ENCODE assay signal across 25 cellular contexts in the genomic region with DNA sequence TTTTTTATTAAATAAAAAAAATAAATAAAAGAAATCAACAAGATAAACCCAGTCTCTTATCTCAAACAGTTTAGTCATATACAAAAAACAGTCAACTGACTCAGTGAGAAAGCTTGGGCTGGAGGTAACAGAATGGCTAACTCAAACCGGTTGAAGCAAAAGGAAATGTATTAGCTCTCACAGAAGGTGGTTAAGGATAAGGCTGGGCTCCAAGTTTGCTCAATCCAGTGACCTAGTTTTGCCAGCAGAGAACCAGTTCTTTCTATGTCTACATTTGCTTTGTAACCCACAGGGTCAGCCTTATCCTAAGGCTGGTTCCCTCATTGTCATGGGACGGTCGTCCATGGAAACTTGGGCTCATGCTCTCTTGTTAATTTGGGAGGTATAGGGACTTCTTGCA.
"Had no signal": no experiment of that assay in that cellular context is flagged by ENCODE, and none has a peak within 500 bp of the region (broad histone marks: within the 10 kb centered on the region; RNA-seq: fewer than 3 reads in every experiment).

No MANE protein-coding gene starts in this region.

- H3K27me3 ChIP-seq: adrenal gland, Peyer's patch had no signal

- H3K4me1 Mint-ChIP-seq: activated CD4-positive, alpha-beta T cell treated with anti-CD3 and anti-CD28 coated beads for 36 hours; T-cell had no signal

- H3K4me1 ChIP-seq: adrenal gland, Peyer's patch had no signal

- ATAC-seq: activated CD4-positive, alpha-beta T cell treated with anti-CD3 and anti-CD28 coated beads for 36 hours; activated CD8-positive, alpha-beta T cell treated with anti-CD3 and anti-CD28 coated beads for 36 hours; activated T-cell treated with anti-CD3 and anti-CD28 coated beads, Interleukin-2, amount 50 U/mL, for 72 hours; T-cell had no signal

- H3K27ac ChIP-seq: adrenal gland, Peyer's patch, RWPE1, VCaP had no signal

- DNase-seq: activated CD4-positive, alpha-beta T cell treated with anti-CD3 and anti-CD28 coated beads for 36 hours; activated CD8-positive, alpha-beta memory T cell treated with anti-CD3 and anti-CD28 coated beads, Interleukin-2, amount 50 U/mL, for 4 hours; activated CD8-positive, alpha-beta T cell treated with anti-CD3 and anti-CD28 coated beads for 36 hours; activated naive CD4-positive, alpha-beta T cell treated with anti-CD3 and anti-CD28 coated beads, Interleukin-2, amount 50 U/mL, for 16 hours; activated naive CD8-positive, alpha-beta T cell treated with anti-CD3 and anti-CD28 coated beads, Interleukin-2, amount 10 ng/mL, durations not matched to agents 7 days and 5 days; activated T-cell treated with anti-CD3 and anti-CD28 coated beads, Interleukin-2, amount 50 U/mL, for 72 hours; adrenal gland; anterior cingulate cortex; Karpas-422; MM.1S; NCI-H1105; NCI-H1436; NCI-H1694 treated with DMSO at 0.1 percent for 48 hours; NCI-H2081; NCI-H446; NCI-H524; Peyer's patch; SHP77 treated with DMSO at 0.1 percent for 48 hours; T-cell; T-helper 2 cell; T1000 had no signal

- H3K9me3 ChIP-seq: adrenal gland, Peyer's patch had no signal

- H3K27me3 Mint-ChIP-seq: activated CD4-positive, alpha-beta T cell treated with anti-CD3 and anti-CD28 coated beads for 36 hours; activated CD8-positive, alpha-beta T cell treated with anti-CD3 and anti-CD28 coated beads for 36 hours; activated naive CD8-positive, alpha-beta T cell treated with anti-CD3 and anti-CD28 coated beads, Interleukin-2, amount 10 ng/mL, durations not matched to agents 7 days and 5 days; brain; T-cell had no signal

- H3K4me3 ChIP-seq: adrenal gland, Peyer's patch had no signal

- H3K4me3 Mint-ChIP-seq: activated CD4-positive, alpha-beta T cell treated with anti-CD3 and anti-CD28 coated beads for 36 hours; activated CD8-positive, alpha-beta T cell treated with anti-CD3 and anti-CD28 coated beads for 36 hours; activated naive CD8-positive, alpha-beta T cell treated with anti-CD3 and anti-CD28 coated beads, Interleukin-2, amount 10 ng/mL, durations not matched to agents 7 days and 5 days; activated T-cell treated with anti-CD3 and anti-CD28 coated beads, Interleukin-2, amount 50 U/mL, for 72 hours; brain; T-cell had no signal

- H3K27ac Mint-ChIP-seq: activated CD4-positive, alpha-beta T cell treated with anti-CD3 and anti-CD28 coated beads for 36 hours; activated CD8-positive, alpha-beta T cell treated with anti-CD3 and anti-CD28 coated beads for 36 hours; activated naive CD8-positive, alpha-beta T cell treated with anti-CD3 and anti-CD28 coated beads, Interleukin-2, amount 10 ng/mL, durations not matched to agents 7 days and 5 days; activated T-cell treated with anti-CD3 and anti-CD28 coated beads, Interleukin-2, amount 50 U/mL, for 72 hours; brain; T-cell had no signal

- H3K36me3 ChIP-seq: adrenal gland had no signal

- H3K36me3 Mint-ChIP-seq: activated naive CD8-positive, alpha-beta T cell treated with anti-CD3 and anti-CD28 coated beads, Interleukin-2, amount 10 ng/mL, durations not matched to agents 7 days and 5 days; brain had no signal

- H3K9me3 Mint-ChIP-seq: activated CD8-positive, alpha-beta T cell treated with anti-CD3 and anti-CD28 coated beads for 36 hours; activated naive CD8-positive, alpha-beta T cell treated with anti-CD3 and anti-CD28 coated beads, Interleukin-2, amount 10 ng/mL, durations not matched to agents 7 days and 5 days; activated T-cell treated with anti-CD3 and anti-CD28 coated beads, Interleukin-2, amount 50 U/mL, for 72 hours; brain; T-cell had no signal

- FAIRE-seq: TTC549 had no signal
